26 cellular contexts compared by ENCODE assay signal in genomic region chr20:22743426-22743825, GRCh38.
"Had no signal": no experiment of that assay in that cellular context is flagged by ENCODE, and none has a peak within 500 bp of the region (broad histone marks: within the 10 kb centered on the region; RNA-seq: fewer than 3 reads in every experiment).

No MANE protein-coding gene starts in this region.

- DNase-seq: activated CD4-positive, alpha-beta T cell treated with anti-CD3 and anti-CD28 coated beads for 4 hours; activated CD4-positive, alpha-beta T cell treated with anti-CD3 and anti-CD28 coated beads, Interleukin-2, amount 50 U/mL, for 4 hours; activated effector memory CD4-positive, alpha-beta T cell treated with Interleukin-2 at 50 U/mL for 16 hours; activated naive CD4-positive, alpha-beta T cell treated with Interleukin-2 at 50 U/mL for 16 hours; activated T-cell treated with anti-CD3 and anti-CD28 coated beads for 4 hours; activated T-cell treated with anti-CD3 and anti-CD28 coated beads, Interleukin-2, amount 50 U/mL, for 72 hours; anterior cingulate cortex; cerebellar nuclear complex; colonic mucosa; effector CD8-positive, alpha-beta T cell; gastrocnemius medialis; glutamatergic neuron; left cardiac atrium; naive thymus-derived CD8-positive, alpha-beta T cell; nucleus accumbens; pancreas; psoas muscle; stimulated activated CD4-positive, alpha-beta T cell treated with anti-CD3 and anti-CD28 coated beads, Interleukin-15, amount 100 ng/mL, for 24 hours; stimulated activated CD4-positive, alpha-beta T cell treated with anti-CD3 and anti-CD28 coated beads, Interleukin-2, amount 100 ng/mL, for 24 hours; stimulated activated naive B cell treated with anti-CD40 and anti-IgM and Interleukin-4, amounts not matched to agents 10 μg/mL and 1 μg/mL and 100 μg/mL, for 72 hours; SW 1271; T-helper 9 cell; transverse colon; uterus had no signal

- ATAC-seq: activated T-cell treated with anti-CD3 and anti-CD28 coated beads, Interleukin-2, amount 50 U/mL, for 72 hours; gastrocnemius medialis; left cardiac atrium; naive thymus-derived CD8-positive, alpha-beta T cell; pancreas; psoas muscle; stimulated activated naive B cell treated with anti-CD40 and anti-IgM and Interleukin-4, amounts not matched to agents 10 μg/mL and 1 μg/mL and 100 μg/mL, for 72 hours had no signal

- H3K4me1 ChIP-seq: colonic mucosa, gastrocnemius medialis, pancreas, psoas muscle, transverse colon, uterus had no signal

- H3K4me3 ChIP-seq: cardiac muscle cell, colonic mucosa, gastrocnemius medialis, pancreas, psoas muscle, smooth muscle cell, transverse colon, uterus had no signal

- H3K36me3 ChIP-seq: cardiac muscle cell, colonic mucosa, gastrocnemius medialis, pancreas, transverse colon, uterus had no signal

- H3K27ac ChIP-seq: cardiac muscle cell, colonic mucosa, gastrocnemius medialis, pancreas, psoas muscle, transverse colon, uterus had no signal

- H3K27me3 ChIP-seq: cardiac muscle cell, colonic mucosa, gastrocnemius medialis, pancreas, transverse colon, uterus had no signal

- H3K9me3 ChIP-seq: colonic mucosa, gastrocnemius medialis, pancreas, psoas muscle, uterus had no signal
